ENCODE assay signal across 19 cellular contexts in genomic region chr6:129568015-129568414, GRCh38.
"Had no signal": no experiment of that assay in that cellular context is flagged by ENCODE, and none has a peak within 500 bp of the region (broad histone marks: within the 10 kb centered on the region; RNA-seq: fewer than 3 reads in every experiment).

No MANE protein-coding gene starts in this region.

- H3K27ac ChIP-seq: left ventricle myocardium inferior, ovary, right atrium auricular region, skin epidermis, stomach, testis, thyroid gland, transverse colon, upper lobe of left lung, vagina had no signal

- H3K36me3 ChIP-seq: left ventricle myocardium inferior, ovary, right atrium auricular region, stomach, thyroid gland, transverse colon, vagina had no signal

- H3K4me3 ChIP-seq: left ventricle myocardium inferior, lung, mucosa of descending colon, ovary, right atrium auricular region, skin epidermis, stomach, testis, thyroid gland, transverse colon, upper lobe of left lung, vagina had no signal

- H3K27me3 Mint-ChIP-seq: progenitor cell of endocrine pancreas had no signal

- H3K27ac Mint-ChIP-seq: naive thymus-derived CD4-positive, alpha-beta T cell; progenitor cell of endocrine pancreas; stimulated activated naive B cell treated with anti-CD40 and anti-IgM and Interleukin-4, amounts not matched to agents 10 μg/mL and 1 μg/mL and 100 μg/mL, for 72 hours had no signal

- H3K27me3 ChIP-seq: ovary, right atrium auricular region, stomach, testis, thyroid gland, transverse colon, upper lobe of left lung, vagina had no signal

- ATAC-seq: mucosa of descending colon; naive thymus-derived CD4-positive, alpha-beta T cell; natural killer cell treated with Interleukin-12 subunit alpha and Interleukin-12 subunit beta and Interleukin-15 and Interleukin-18, amount 100 ng/mL, for 72 hours; sciatic nerve; stimulated activated naive B cell treated with anti-CD40 and anti-IgM and Interleukin-4, amounts not matched to agents 10 μg/mL and 1 μg/mL and 100 μg/mL, for 72 hours had no signal

- H3K4me3 Mint-ChIP-seq: naive thymus-derived CD4-positive, alpha-beta T cell; natural killer cell treated with Interleukin-12 subunit alpha and Interleukin-12 subunit beta and Interleukin-15 and Interleukin-18, amount 100 ng/mL, for 72 hours; stimulated activated naive B cell treated with anti-CD40 and anti-IgM and Interleukin-4, amounts not matched to agents 10 μg/mL and 1 μg/mL and 100 μg/mL, for 72 hours had no signal

- H3K9me3 ChIP-seq: mucosa of descending colon, ovary, right atrium auricular region, stomach, testis, thyroid gland, upper lobe of left lung, vagina had no signal

- H3K4me1 ChIP-seq: left ventricle myocardium inferior, right atrium auricular region, thyroid gland, transverse colon, upper lobe of left lung, vagina had no signal

- DNase-seq: islet precursor cell; left ventricle myocardium inferior; midbrain; ovary; stimulated activated naive B cell treated with anti-CD40 and anti-IgM and Interleukin-4, amounts not matched to agents 10 μg/mL and 1 μg/mL and 100 μg/mL, for 72 hours; stomach; thyroid gland; transverse colon had no signal

- H3K4me1 Mint-ChIP-seq: stimulated activated naive B cell treated with anti-CD40 and anti-IgM and Interleukin-4, amounts not matched to agents 10 μg/mL and 1 μg/mL and 100 μg/mL, for 72 hours had no signal
